1 cellular context compared by ENCODE assay signal in genomic region chr2:98476192-98476868, GRCh38.
TF ChIP-seq lines count a peak whose summit lies in the region.

No MANE protein-coding gene starts in this region.

TF ChIP-seq in GM12878, 131 proteins besides CTCF, POLR2A, EP300 and RAD21 (continued from another document):
- TF ChIP-seq ZNF687 (IDR thresholded peaks at IDR 0.05) (peak; percentile 60), SMAD5 (IDR thresholded peaks at IDR 0.05; ENCODE audit: low read depth) (no peak), RELB (IDR thresholded peaks at IDR 0.05; ENCODE audit: low read depth) (no peak; the same call in 1 of the 2 replicates), PKNOX1 (IDR thresholded peaks at IDR 0.05) (no peak)
